23 cellular contexts compared by ENCODE assay signal in genomic region chr14:39456702-39457250, GRCh38. TPM values are rescaled to one million over a fixed set of nuclear protein-coding genes. Genes with fewer than 3 reads are reported as not detected.
DNase-seq lines count a peak whose midpoint lies in the region; ATAC-seq and TF ChIP-seq lines count a peak whose summit lies in the region.
"Had no signal": no experiment of that assay in that cellular context is flagged by ENCODE, and none has a peak within 500 bp of the region (broad histone marks: within the 10 kb centered on the region; RNA-seq: fewer than 3 reads in every experiment).

No MANE protein-coding gene starts in this region.

- TF ChIP-seq CTCF in LNCaP clone FGC (IDR thresholded peaks at IDR 0.05; ENCODE audit: control insufficient read depth, extremely low read depth, insufficient read depth) (no peak), PC-3 (conservative IDR thresholded peaks at IDR 0.05; ENCODE audit: low read depth, low read length) (no peak), vagina (IDR thresholded peaks at IDR 0.05) (no peak)

- no peaks in the 10 kb centered on the region for H3K9me3 ChIP-seq in PC-3 (ENCODE audit: low read length)
- H3K9me3 ChIP-seq in vagina: no peaks in the 10 kb centered on the region
- H3K9me3 ChIP-seq: BE2C, BLaER1 had no signal

- H3K9ac ChIP-seq in PC-3 (ENCODE audit: low read length): no peak overlapping the region
- H3K9ac ChIP-seq: BLaER1 had no signal

- H3K27me3 ChIP-seq in PC-3 (ENCODE audit: low read length) (0 out of 2 replicates have a peak, but pooled peaks cover 4% of the 10 kb centered on the region), vagina (no peaks in the 10 kb centered on the region)
- H3K27me3 ChIP-seq: BLaER1 had no signal

- BruUV-seq in PC-3 (replicated peaks; lab: Mats Ljungman, UMichigan): no TSS peak

- H3K4me3 ChIP-seq in LNCaP clone FGC (ENCODE audit: low read depth, low read length) (no peak overlapping the region), PC-3 (ENCODE audit: low read length) (no peak overlapping the region), vagina (no peak overlapping the region)
- H3K4me3 ChIP-seq: BLaER1 had no signal

- intact Hi-C loops in PC-3 (cut with micrococcal nuclease) (loop anchor here (1.0 kb wide), 1 partner anchor 23 kb away; no protein-coding TSS in a partner anchor), left colon (cut with DNase I, micrococcal nuclease) (no loop called here), vagina (cut with DNase I) (no loop called here)

- TF ChIP-seq POLR2A in vagina (IDR thresholded peaks at IDR 0.05): no peak

- H2AFZ ChIP-seq in PC-3 (ENCODE audit: low read length): no peak overlapping the region

- POLR2A ChIA-PET in PC-3 (lab: Charles Lee; ENCODE audit: unreplicated experiment): no interaction called here

- DNase-seq in LNCaP clone FGC (ENCODE audit: low read depth) (peak; percentile 92), PC-3 (peak; percentile 47), left colon (no peak), vagina (ENCODE audit: extremely low spot score in 2 of 2) (no peak)
- no peak for DNase-seq in activated naive CD4-positive, alpha-beta T cell treated with anti-CD3 and anti-CD28 coated beads, Interleukin-2, amount 10 ng/mL, durations not matched to agents 7 days and 5 days
- DNase-seq: 8988T; ACHN; BE2C; C1 segment of cervical spinal cord; CD4-positive, alpha-beta memory T cell; CD4-positive, CD25-positive, alpha-beta regulatory T cell; CD8-positive, alpha-beta memory T cell; COR-L47; DMS 273 treated with DMSO at 0.1 percent for 48 hours; DMS153; DMS53; DMS79; DND-41; EL; GDM1 had no signal

- H3K27me3 Mint-ChIP-seq in activated naive CD4-positive, alpha-beta T cell treated with anti-CD3 and anti-CD28 coated beads, Interleukin-2, amount 10 ng/mL, durations not matched to agents 7 days and 5 days: peaks cover 4% of the 10 kb centered on the region
- H3K27me3 Mint-ChIP-seq: CD4-positive, alpha-beta memory T cell had no signal

- H3K4me1 ChIP-seq in PC-3 (ENCODE audit: insufficient read depth, low read length) (no peaks in the 10 kb centered on the region; the same call in 1 of the 2 replicates), vagina (no peaks in the 10 kb centered on the region)
- H3K4me1 ChIP-seq: BE2C, BLaER1 had no signal

- no peaks in the 10 kb centered on the region for H3F3A ChIP-seq in PC-3 (ENCODE audit: low read length, unreplicated experiment)

- H3K9me3 Mint-ChIP-seq in activated naive CD4-positive, alpha-beta T cell treated with anti-CD3 and anti-CD28 coated beads, Interleukin-2, amount 10 ng/mL, durations not matched to agents 7 days and 5 days: no peaks in the 10 kb centered on the region
- H3K9me3 Mint-ChIP-seq: CD4-positive, alpha-beta memory T cell; CD8-positive, alpha-beta memory T cell had no signal

- ATAC-seq in PC-3: peak; percentile 94
- ATAC-seq in left colon: peak; percentile 87
- no peak for ATAC-seq in GM21423 (IDR thresholded peaks at IDR 0.05; ENCODE audit: unreplicated experiment)

- CTCF ChIA-PET in PC-3 (lab: Charles Lee): interaction anchor here (0.7 kb wide), 1 partner anchor 69 kb away, joined by 3 read pairs; no protein-coding TSS in a partner anchor
- CTCF ChIA-PET in activated naive CD4-positive, alpha-beta T cell treated with anti-CD3 and anti-CD28 coated beads, Interleukin-2, amount 10 ng/mL, durations not matched to agents 7 days and 5 days (lab: Charles Lee): no interaction called here

- H3K4me1 Mint-ChIP-seq in activated naive CD4-positive, alpha-beta T cell treated with anti-CD3 and anti-CD28 coated beads, Interleukin-2, amount 10 ng/mL, durations not matched to agents 7 days and 5 days: peaks cover under 1% of the 10 kb centered on the region
- H3K4me1 Mint-ChIP-seq: CD14-positive monocyte; CD4-positive, CD25-positive, alpha-beta regulatory T cell; CD8-positive, alpha-beta memory T cell had no signal

- no peak overlapping the region for H3K4me2 ChIP-seq in PC-3 (ENCODE audit: low read length)
- H3K4me2 ChIP-seq: BLaER1 had no signal

- no peak overlapping the region for H3K27ac ChIP-seq in PC-3 (ENCODE audit: low read length)
- no peak overlapping the region for H3K27ac ChIP-seq in vagina
- H3K27ac ChIP-seq: BLaER1 had no signal

- H3K9me2 ChIP-seq in PC-3 (replicated peaks; ENCODE audit: low read length): 0 out of 2 replicates have a peak, but pooled peaks cover 3% of the 10 kb centered on the region

- no peak overlapping the region for H3K27ac Mint-ChIP-seq in activated naive CD4-positive, alpha-beta T cell treated with anti-CD3 and anti-CD28 coated beads, Interleukin-2, amount 10 ng/mL, durations not matched to agents 7 days and 5 days
- H3K27ac Mint-ChIP-seq: CD14-positive monocyte; CD4-positive, alpha-beta memory T cell; CD4-positive, CD25-positive, alpha-beta regulatory T cell; CD8-positive, alpha-beta memory T cell had no signal

- H3K36me3 Mint-ChIP-seq in activated naive CD4-positive, alpha-beta T cell treated with anti-CD3 and anti-CD28 coated beads, Interleukin-2, amount 10 ng/mL, durations not matched to agents 7 days and 5 days: no peaks in the 10 kb centered on the region
- H3K36me3 Mint-ChIP-seq: CD14-positive monocyte; CD4-positive, alpha-beta memory T cell; CD4-positive, CD25-positive, alpha-beta regulatory T cell; CD8-positive, alpha-beta memory T cell had no signal

- no peaks in the 10 kb centered on the region for H4K20me1 ChIP-seq in PC-3 (ENCODE audit: low read length)
- H4K20me1 ChIP-seq: BLaER1 had no signal

- H3K4me3 Mint-ChIP-seq in activated naive CD4-positive, alpha-beta T cell treated with anti-CD3 and anti-CD28 coated beads, Interleukin-2, amount 10 ng/mL, durations not matched to agents 7 days and 5 days: no peak overlapping the region
- H3K4me3 Mint-ChIP-seq: CD14-positive monocyte; CD4-positive, alpha-beta memory T cell; CD4-positive, CD25-positive, alpha-beta regulatory T cell; CD8-positive, alpha-beta memory T cell had no signal

- H3K36me3 ChIP-seq in PC-3 (ENCODE audit: low read depth, low read length) (no peaks in the 10 kb centered on the region), vagina (no peaks in the 10 kb centered on the region)
- H3K36me3 ChIP-seq: BE2C, BLaER1 had no signal

- H3K79me2 ChIP-seq in PC-3 (ENCODE audit: low read length): no peaks in the 10 kb centered on the region

RNA-seq across cellular contexts. Expression of gene FBXO33, which starts 24.5 kb away (rescaled TPM):
- 21.9 and 26.9 TPM in 2 replicates for total RNA-seq in PC-3 (2014; rRNA removed)
- total RNA-seq in left colon: 1 to 10 TPM; 6.9 to 9.3 TPM
- total RNA-seq in vagina: 11.5 TPM

Comparison
In these comparisons a context has a peak if more than half of its experiments do, and no peak if none do; other contexts are left out.
1. DNase-seq: peak in LNCaP clone FGC (single experiment) and PC-3 (single experiment); none in left colon (0 of 2), activated naive CD4-positive, alpha-beta T cell treated with anti-CD3 and anti-CD28 coated beads, Interleukin-2, amount 10 ng/mL, durations not matched to agents 7 days and 5 days (single experiment) and vagina (0 of 2).